In genomic region chr17:60335289-60335688, GRCh38 we compare ENCODE assay signal across 27 cellular contexts.
"Had no signal": no experiment of that assay in that cellular context is flagged by ENCODE, and none has a peak within 500 bp of the region (broad histone marks: within the 10 kb centered on the region; RNA-seq: fewer than 3 reads in every experiment).

No MANE protein-coding gene starts in this region.

- H3K27me3 Mint-ChIP-seq: activated naive CD8-positive, alpha-beta T cell; IgD-negative memory B cell had no signal

- H3K9me3 Mint-ChIP-seq: IgD-negative memory B cell had no signal

- H3K9me3 ChIP-seq: body of pancreas, SJCRH30, SK-N-SH had no signal

- ATAC-seq: body of pancreas, Panc1, Right ventricle myocardium inferior had no signal

- H3K27ac Mint-ChIP-seq: activated naive CD8-positive, alpha-beta T cell; IgD-negative memory B cell had no signal

- H3K4me3 ChIP-seq: body of pancreas, SJCRH30 had no signal

- H3K4me1 ChIP-seq: body of pancreas, SJCRH30 had no signal

- H3K27ac ChIP-seq: body of pancreas, SJCRH30 had no signal

- H3K4me2 ChIP-seq: SK-N-SH had no signal

- H3K4me3 Mint-ChIP-seq: activated naive CD8-positive, alpha-beta T cell; IgD-negative memory B cell had no signal

- H3K27me3 ChIP-seq: body of pancreas, SJCRH30 had no signal

- DNase-seq: activated CD4-positive, alpha-beta T cell treated with anti-CD3 and anti-CD28 coated beads for 48 hours; activated CD4-positive, alpha-beta T cell treated with anti-CD3 and anti-CD28 coated beads, Interleukin-2, amount 50 U/mL, for 4 hours; activated CD4-positive, CD25-positive, alpha-beta regulatory T cell treated with anti-CD3 and anti-CD28 coated beads, Interleukin-2, amount 50 U/mL, for 72 hours; activated effector memory CD4-positive, alpha-beta T cell treated with Interleukin-2 at 50 U/mL for 16 hours; activated naive CD4-positive, alpha-beta T cell; activated T-cell treated with anti-CD3 and anti-CD28 coated beads for 4 hours; aorta; body of pancreas; central memory CD4-positive, alpha-beta T cell; KG1; NCI-H1092; NCI-H1417; NCI-H1694; NCI-H2029; NCI-H2107; NCI-H345; NCI-H510A; NCI-H526 treated with DMSO at 0.1 percent for 48 hours; NCI-H82; RPMI8226; SJCRH30; SK-N-SH; T-helper 1 cell had no signal
